ENCODE assay signal across 2 cellular contexts in the genomic region with DNA sequence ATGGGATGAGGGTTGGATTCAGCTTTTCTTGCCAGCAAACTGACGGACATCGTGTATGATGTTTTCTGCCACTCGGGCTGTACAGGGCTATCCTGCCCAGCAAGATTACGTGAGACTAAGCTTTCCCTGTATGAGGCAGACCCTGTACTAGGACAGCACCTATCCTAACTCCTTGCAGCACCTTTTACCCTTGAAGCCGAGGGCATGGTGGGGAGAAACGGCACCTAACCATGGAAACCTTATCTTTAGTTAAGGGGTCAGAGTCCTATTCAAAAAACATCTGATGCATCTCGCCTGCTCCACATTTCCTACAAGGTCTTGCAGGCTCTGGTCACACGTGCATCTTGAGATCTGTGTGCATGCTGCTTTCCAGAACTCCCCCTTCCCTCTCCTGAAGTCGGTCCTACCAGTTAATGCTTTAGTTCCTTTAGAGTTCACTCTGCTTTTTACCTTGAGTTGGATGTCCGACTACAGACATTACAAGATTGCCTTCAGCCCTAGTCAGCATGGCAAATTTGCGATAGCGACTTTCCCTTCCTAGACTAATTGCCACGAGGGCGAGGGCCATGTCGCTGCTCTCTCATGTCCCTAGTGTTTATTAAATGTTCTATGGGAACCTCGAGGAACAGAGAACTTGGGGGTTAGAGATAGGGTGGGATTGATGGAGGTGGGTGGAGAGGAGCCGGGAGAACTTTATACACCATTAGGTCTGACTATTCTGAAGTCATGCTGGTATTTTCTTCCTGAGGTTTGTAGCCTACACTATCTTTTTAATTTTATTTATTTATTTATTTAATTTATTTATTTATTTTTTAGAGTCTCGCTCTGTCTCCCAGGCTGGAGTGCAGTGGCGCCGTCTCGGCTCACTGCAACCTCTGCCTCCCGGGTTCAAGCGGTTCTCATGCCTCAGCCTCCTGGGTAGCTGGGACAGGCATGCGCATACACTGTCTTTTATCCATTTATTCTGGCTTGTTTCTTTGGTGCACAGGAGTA.
TF ChIP-seq lines count a peak whose summit lies in the region.

No MANE protein-coding gene starts in this region.

TF ChIP-seq in GM23338, 12 proteins besides CTCF, POLR2A, EP300 and RAD21:
- TF ChIP-seq STAT1 (IDR thresholded peaks at IDR 0.05; ENCODE audit: unreplicated experiment): no peak
TF ChIP-seq in GM23338: peak in this region for 0.

TF ChIP-seq in HepG2, 621 proteins besides CTCF, POLR2A, EP300 and RAD21:
- TF ChIP-seq, protein P1, sequence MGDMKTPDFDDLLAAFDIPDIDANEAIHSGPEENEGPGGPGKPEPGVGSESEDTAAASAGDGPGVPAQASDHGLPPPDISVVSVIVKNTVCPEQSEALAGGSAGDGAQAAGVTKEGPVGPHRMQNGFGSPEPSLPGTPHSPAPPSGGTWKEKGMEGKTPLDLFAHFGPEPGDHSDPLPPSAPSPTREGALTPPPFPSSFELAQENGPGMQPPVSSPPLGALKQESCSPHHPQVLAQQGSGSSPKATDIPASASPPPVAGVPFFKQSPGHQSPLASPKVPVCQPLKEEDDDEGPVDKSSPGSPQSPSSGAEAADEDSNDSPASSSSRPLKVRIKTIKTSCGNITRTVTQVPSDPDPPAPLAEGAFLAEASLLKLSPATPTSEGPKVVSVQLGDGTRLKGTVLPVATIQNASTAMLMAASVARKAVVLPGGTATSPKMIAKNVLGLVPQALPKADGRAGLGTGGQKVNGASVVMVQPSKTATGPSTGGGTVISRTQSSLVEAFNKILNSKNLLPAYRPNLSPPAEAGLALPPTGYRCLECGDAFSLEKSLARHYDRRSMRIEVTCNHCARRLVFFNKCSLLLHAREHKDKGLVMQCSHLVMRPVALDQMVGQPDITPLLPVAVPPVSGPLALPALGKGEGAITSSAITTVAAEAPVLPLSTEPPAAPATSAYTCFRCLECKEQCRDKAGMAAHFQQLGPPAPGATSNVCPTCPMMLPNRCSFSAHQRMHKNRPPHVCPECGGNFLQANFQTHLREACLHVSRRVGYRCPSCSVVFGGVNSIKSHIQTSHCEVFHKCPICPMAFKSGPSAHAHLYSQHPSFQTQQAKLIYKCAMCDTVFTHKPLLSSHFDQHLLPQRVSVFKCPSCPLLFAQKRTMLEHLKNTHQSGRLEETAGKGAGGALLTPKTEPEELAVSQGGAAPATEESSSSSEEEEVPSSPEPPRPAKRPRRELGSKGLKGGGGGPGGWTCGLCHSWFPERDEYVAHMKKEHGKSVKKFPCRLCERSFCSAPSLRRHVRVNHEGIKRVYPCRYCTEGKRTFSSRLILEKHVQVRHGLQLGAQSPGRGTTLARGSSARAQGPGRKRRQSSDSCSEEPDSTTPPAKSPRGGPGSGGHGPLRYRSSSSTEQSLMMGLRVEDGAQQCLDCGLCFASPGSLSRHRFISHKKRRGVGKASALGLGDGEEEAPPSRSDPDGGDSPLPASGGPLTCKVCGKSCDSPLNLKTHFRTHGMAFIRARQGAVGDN (CRISPR knock-in tag; IDR thresholded peaks at IDR 0.05): no peak
- peak; percentile 50; the same call in 1 of the 2 replicates for TF ChIP-seq RBFOX2 (IDR thresholded peaks at IDR 0.05; ENCODE audit: low read depth, low read length)
- TF ChIP-seq POLR2G (IDR thresholded peaks at IDR 0.05; ENCODE audit: low read depth, low read length): peak; percentile 64; the same call in 1 of the 2 replicates
- 0 out of 2 replicates have a peak, but pooled peaks have one; percentile 35 for TF ChIP-seq PAF1 (CRISPR knock-in tag; IDR thresholded peaks at IDR 0.05)
- no peak for TF ChIP-seq SCMH1 (CRISPR knock-in tag; IDR thresholded peaks at IDR 0.05; ENCODE audit: borderline replicate concordance)
- TF ChIP-seq POLR2AphosphoS5 (IDR thresholded peaks at IDR 0.05; ENCODE audit: low read depth, low read length): peak; percentile 19; the same call in 1 of the 2 replicates
- TF ChIP-seq AGO2 (optimal IDR thresholded peaks at IDR 0.05; ENCODE audit: low read depth, low read length): peak; percentile 35
- TF ChIP-seq ZC3H13 (CRISPR knock-in tag; IDR thresholded peaks at IDR 0.05): peak; percentile 68; the same call in 1 of the 2 replicates
- 0 out of 2 replicates have a peak, but pooled peaks have one; percentile 21 for TF ChIP-seq SSRP1 (CRISPR knock-in tag; IDR thresholded peaks at IDR 0.05)
- peak; percentile 98 for TF ChIP-seq RBM22 (optimal IDR thresholded peaks at IDR 0.05; ENCODE audit: low read length)
- TF ChIP-seq KDM2A (CRISPR knock-in tag; IDR thresholded peaks at IDR 0.05; ENCODE audit: borderline replicate concordance, low read depth): peak; percentile 28; the same call in 1 of the 2 replicates
- TF ChIP-seq ZNF747 (CRISPR knock-in tag; IDR thresholded peaks at IDR 0.05; ENCODE audit: borderline replicate concordance): no peak
